16 cellular contexts compared by ENCODE assay signal in genomic region chr18:40346146-40346545, GRCh38.
"Had no signal": no experiment of that assay in that cellular context is flagged by ENCODE, and none has a peak within 500 bp of the region (broad histone marks: within the 10 kb centered on the region; RNA-seq: fewer than 3 reads in every experiment).

No MANE protein-coding gene starts in this region.

- H3K36me3 ChIP-seq: gastrocnemius medialis, prostate gland, right atrium auricular region, sigmoid colon, spleen, thoracic aorta, tibial nerve, upper lobe of left lung had no signal

- H3K4me3 ChIP-seq: dorsolateral prefrontal cortex, gastrocnemius medialis, lung, mucosa of descending colon, prostate gland, right atrium auricular region, sigmoid colon, spleen, thoracic aorta, tibial nerve, upper lobe of left lung had no signal

- H3K4me1 ChIP-seq: gastrocnemius medialis, prostate gland, right atrium auricular region, sigmoid colon, spleen, tibial nerve, upper lobe of left lung had no signal

- DNase-seq: dorsolateral prefrontal cortex; effector CD4-positive, alpha-beta T cell; gastrocnemius medialis; head of caudate nucleus; mucosa of descending colon; naive B cell; sigmoid colon; spleen; stimulated activated naive B cell treated with anti-CD40 and anti-IgM and Interleukin-4, amounts not matched to agents 10 μg/mL and 1 μg/mL and 100 μg/mL, for 72 hours; upper lobe of left lung had no signal

- ATAC-seq: gastrocnemius medialis; mucosa of descending colon; natural killer cell treated with Interleukin-12 subunit alpha and Interleukin-12 subunit beta and Interleukin-15 and Interleukin-18, amount 100 ng/mL, for 72 hours; stimulated activated naive B cell treated with anti-CD40 and anti-IgM and Interleukin-4, amounts not matched to agents 10 μg/mL and 1 μg/mL and 100 μg/mL, for 72 hours had no signal

- H3K27me3 ChIP-seq: dorsolateral prefrontal cortex, gastrocnemius medialis, right atrium auricular region, sigmoid colon, spleen, tibial nerve, upper lobe of left lung had no signal

- H3K9me3 ChIP-seq: gastrocnemius medialis, mucosa of descending colon, prostate gland, right atrium auricular region, sigmoid colon, thoracic aorta, tibial nerve, upper lobe of left lung had no signal

- H3K27ac ChIP-seq: dorsolateral prefrontal cortex, gastrocnemius medialis, prostate gland, right atrium auricular region, sigmoid colon, spleen, thoracic aorta, tibial nerve, upper lobe of left lung had no signal
